ENCODE assay signal across 17 cellular contexts in the genomic region with DNA sequence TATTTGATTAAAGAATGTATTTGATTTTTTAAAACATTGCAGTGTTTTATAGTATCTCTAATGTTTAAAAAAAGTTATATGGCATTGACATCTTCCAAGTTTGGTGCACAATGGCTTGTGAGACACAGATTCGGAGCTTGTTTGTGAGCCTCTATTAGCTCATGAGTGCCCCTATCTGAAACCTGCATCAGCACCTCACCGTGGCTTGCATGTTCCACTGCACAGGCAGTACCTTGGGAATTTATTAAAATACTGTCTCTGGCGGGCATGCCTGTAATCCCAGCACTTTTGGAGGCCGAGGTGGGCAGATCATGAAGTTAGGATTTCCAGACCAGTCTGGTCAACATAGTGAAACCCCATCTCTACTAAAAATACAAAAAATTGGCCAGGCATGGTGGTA. TPM values are rescaled to one million over a fixed set of nuclear protein-coding genes. Genes with fewer than 3 reads are reported as not detected.
DNase-seq lines count a peak whose midpoint lies in the region; ATAC-seq and TF ChIP-seq lines count a peak whose summit lies in the region.
"Had no signal": no experiment of that assay in that cellular context is flagged by ENCODE, and none has a peak within 500 bp of the region (broad histone marks: within the 10 kb centered on the region; RNA-seq: fewer than 3 reads in every experiment).

No MANE protein-coding gene starts in this region.

- H3K36me3 Mint-ChIP-seq in stimulated activated naive B cell treated with anti-CD40 and anti-IgM and Interleukin-4, amounts not matched to agents 10 μg/mL and 1 μg/mL and 100 μg/mL, for 72 hours = no peaks in the 10 kb centered on the region
- H3K36me3 Mint-ChIP-seq: activated naive CD8-positive, alpha-beta T cell treated with anti-CD3 and anti-CD28 coated beads for 36 hours; stimulated activated effector memory CD8-positive, alpha-beta T cell treated with anti-CD3 and anti-CD28 coated beads, Interleukin-12 subunit alpha, Interleukin-12 subunit beta, amount 100 ng/mL, for 72 hours had no signal

- no peak overlapping the region for H3K4me3 ChIP-seq in BE2C (ENCODE audit: low read depth, low read length)
- H3K4me3 ChIP-seq in H7 (ENCODE audit: insufficient read depth, low read depth, low read length) = no peak overlapping the region
- no peak overlapping the region for H3K4me3 ChIP-seq in RWPE2 (ENCODE audit: severe bottlenecking)
- H3K4me3 ChIP-seq: gastroesophageal sphincter had no signal

- peaks cover 0 to under 1% of the 10 kb centered on the region in 2 donors for H3K4me1 Mint-ChIP-seq in stimulated activated naive B cell treated with anti-CD40 and anti-IgM and Interleukin-4, amounts not matched to agents 10 μg/mL and 1 μg/mL and 100 μg/mL, for 72 hours

- no peak overlapping the region for H3K4me3 Mint-ChIP-seq in stimulated activated naive B cell treated with anti-CD40 and anti-IgM and Interleukin-4, amounts not matched to agents 10 μg/mL and 1 μg/mL and 100 μg/mL, for 72 hours
- H3K4me3 Mint-ChIP-seq: activated naive CD8-positive, alpha-beta T cell treated with anti-CD3 and anti-CD28 coated beads for 36 hours; stimulated activated effector memory CD8-positive, alpha-beta T cell treated with anti-CD3 and anti-CD28 coated beads, Interleukin-12 subunit alpha, Interleukin-12 subunit beta, amount 100 ng/mL, for 72 hours; T-helper 17 cell had no signal

- no peaks in the 10 kb centered on the region for H3K4me1 ChIP-seq in BE2C
- H3K4me1 ChIP-seq in RWPE2 (ENCODE audit: insufficient read depth, poor library complexity, severe bottlenecking) = no peaks in the 10 kb centered on the region

- H3K27me3 ChIP-seq in BE2C (no peaks in the 10 kb centered on the region), H7 (ENCODE audit: control insufficient read depth, insufficient read depth, low read length) (no peaks in the 10 kb centered on the region), RWPE2 (ENCODE audit: insufficient read depth, poor library complexity, severe bottlenecking) (no peaks in the 10 kb centered on the region)
- H3K27me3 ChIP-seq: gastroesophageal sphincter had no signal

- H3K36me3 ChIP-seq in BE2C (no peaks in the 10 kb centered on the region), H7 (replicated peaks; ENCODE audit: control insufficient read depth, insufficient read depth, low read length) (no peaks in the 10 kb centered on the region), RWPE2 (ENCODE audit: low read depth) (no peaks in the 10 kb centered on the region)
- H3K36me3 ChIP-seq: gastroesophageal sphincter had no signal

- ATAC-seq in RWPE2 (ENCODE audit: low read depth) = no peak
- no peak for ATAC-seq in stimulated activated naive B cell treated with anti-CD40 and anti-IgM and Interleukin-4, amounts not matched to agents 10 μg/mL and 1 μg/mL and 100 μg/mL, for 72 hours (replicated peaks)
- no peak for ATAC-seq in HG03521 (IDR thresholded peaks at IDR 0.05; ENCODE audit: unreplicated experiment)
- ATAC-seq: gastroesophageal sphincter; stimulated activated effector memory CD8-positive, alpha-beta T cell treated with anti-CD3 and anti-CD28 coated beads, Interleukin-12 subunit alpha, Interleukin-12 subunit beta, amount 100 ng/mL, for 72 hours; T-helper 17 cell had no signal

- H3K27ac ChIP-seq in RWPE2 (ENCODE audit: poor library complexity, severe bottlenecking) = no peak overlapping the region
- H3K27ac ChIP-seq: gastroesophageal sphincter had no signal

- H3K9me3 ChIP-seq in BE2C (no peaks in the 10 kb centered on the region), RWPE2 (ENCODE audit: severe bottlenecking) (no peaks in the 10 kb centered on the region)
- H3K9me3 ChIP-seq: gastroesophageal sphincter had no signal

- H3K27me3 Mint-ChIP-seq in stimulated activated naive B cell treated with anti-CD40 and anti-IgM and Interleukin-4, amounts not matched to agents 10 μg/mL and 1 μg/mL and 100 μg/mL, for 72 hours = no peaks in the 10 kb centered on the region
- H3K27me3 Mint-ChIP-seq: activated naive CD8-positive, alpha-beta T cell treated with anti-CD3 and anti-CD28 coated beads for 36 hours; T-helper 17 cell had no signal

- peak; percentile 30; the same call in 1 of the 2 replicates for TF ChIP-seq CTCF in BE2C (IDR thresholded peaks at IDR 0.05; ENCODE audit: low read depth, low read length)
- peak; percentile 25 for TF ChIP-seq CTCF in RWPE2 (IDR thresholded peaks at IDR 0.05; ENCODE audit: poor library complexity, severe bottlenecking)

- no peak overlapping the region for H3K27ac Mint-ChIP-seq in stimulated activated naive B cell treated with anti-CD40 and anti-IgM and Interleukin-4, amounts not matched to agents 10 μg/mL and 1 μg/mL and 100 μg/mL, for 72 hours
- H3K27ac Mint-ChIP-seq: activated naive CD8-positive, alpha-beta T cell treated with anti-CD3 and anti-CD28 coated beads for 36 hours; stimulated activated effector memory CD8-positive, alpha-beta T cell treated with anti-CD3 and anti-CD28 coated beads, Interleukin-12 subunit alpha, Interleukin-12 subunit beta, amount 100 ng/mL, for 72 hours; T-helper 17 cell had no signal

- peak; percentile 16 for DNase-seq in BE2C
- DNase-seq in H7 = peak; percentile 52
- no peak for DNase-seq in RWPE2 (ENCODE audit: low spot score)
- peak; percentile 53 for DNase-seq in iPS-NIHi11 (ENCODE audit: low spot score)
- DNase-seq in OCI-M1 (lab: John Stamatoyannopoulos, UW) = no peak
- no peak for DNase-seq in stimulated activated naive B cell treated with anti-CD40 and anti-IgM and Interleukin-4, amounts not matched to agents 10 μg/mL and 1 μg/mL and 100 μg/mL, for 72 hours
- no peak for DNase-seq in activated CD8-positive, alpha-beta memory T cell treated with anti-CD3 and anti-CD28 coated beads for 24 hours
- DNase-seq: activated CD4-positive, CD25-positive, alpha-beta regulatory T cell treated with anti-CD3 and anti-CD28 coated beads, Interleukin-2, amount 50 U/mL, for 72 hours; activated naive CD8-positive, alpha-beta T cell treated with anti-CD3 and anti-CD28 coated beads for 36 hours; DMS153; midbrain; T-helper 17 cell; trophoblast cell had no signal

- H3K9me3 Mint-ChIP-seq in stimulated activated naive B cell treated with anti-CD40 and anti-IgM and Interleukin-4, amounts not matched to agents 10 μg/mL and 1 μg/mL and 100 μg/mL, for 72 hours = no peaks in the 10 kb centered on the region
- H3K9me3 Mint-ChIP-seq: activated naive CD8-positive, alpha-beta T cell treated with anti-CD3 and anti-CD28 coated beads for 36 hours; stimulated activated effector memory CD8-positive, alpha-beta T cell treated with anti-CD3 and anti-CD28 coated beads, Interleukin-12 subunit alpha, Interleukin-12 subunit beta, amount 100 ng/mL, for 72 hours had no signal

RNA-seq across cellular contexts. Expression of a gene that starts 6.8 kb away (rescaled TPM):
- not detected for polyA plus RNA-seq in BE2C (2012; ENCODE audit: insufficient read depth, insufficient read length, low read depth)
- not detected in 2 replicates for total RNA-seq in H7 (2014; rRNA removed; shearing (Covaris generic))
- total RNA-seq: activated naive CD8-positive, alpha-beta T cell treated with anti-CD3 and anti-CD28 coated beads for 36 hours; cardiac septum; gastroesophageal sphincter; T-helper 17 cell had no signal

RNA-seq across cellular contexts. Expression of a gene that starts 36.1 kb away (rescaled TPM):
- polyA plus RNA-seq in BE2C (2012; ENCODE audit: insufficient read depth, insufficient read length, low read depth) = 1.2 TPM
- 2.8 and 6.8 TPM in 2 replicates for total RNA-seq in H7 (2014; rRNA removed; shearing (Covaris generic))

RNA-seq across cellular contexts. Expression of a gene that starts 39.0 kb away (rescaled TPM):
- not detected for polyA plus RNA-seq in BE2C (2012; ENCODE audit: insufficient read depth, insufficient read length, low read depth)
- total RNA-seq in H7 (2014; rRNA removed; shearing (Covaris generic)) = 0.45 TPM in 1 of 2 replicates, not detected in the other
- total RNA-seq: activated naive CD8-positive, alpha-beta T cell treated with anti-CD3 and anti-CD28 coated beads for 36 hours; cardiac septum; T-helper 17 cell had no signal

Comparison
In these comparisons a context has a peak if more than half of its experiments do, and no peak if none do; other contexts are left out.
1. DNase-seq: peak in BE2C (single experiment), H7 (single experiment) and iPS-NIHi11 (single experiment); none in RWPE2 (single experiment), OCI-M1 (single experiment), stimulated activated naive B cell treated with anti-CD40 and anti-IgM and Interleukin-4, amounts not matched to agents 10 μg/mL and 1 μg/mL and 100 μg/mL, for 72 hours (single experiment) and activated CD8-positive, alpha-beta memory T cell treated with anti-CD3 and anti-CD28 coated beads for 24 hours (single experiment).